ENCODE assay signal across 16 cellular contexts in the genomic region with DNA sequence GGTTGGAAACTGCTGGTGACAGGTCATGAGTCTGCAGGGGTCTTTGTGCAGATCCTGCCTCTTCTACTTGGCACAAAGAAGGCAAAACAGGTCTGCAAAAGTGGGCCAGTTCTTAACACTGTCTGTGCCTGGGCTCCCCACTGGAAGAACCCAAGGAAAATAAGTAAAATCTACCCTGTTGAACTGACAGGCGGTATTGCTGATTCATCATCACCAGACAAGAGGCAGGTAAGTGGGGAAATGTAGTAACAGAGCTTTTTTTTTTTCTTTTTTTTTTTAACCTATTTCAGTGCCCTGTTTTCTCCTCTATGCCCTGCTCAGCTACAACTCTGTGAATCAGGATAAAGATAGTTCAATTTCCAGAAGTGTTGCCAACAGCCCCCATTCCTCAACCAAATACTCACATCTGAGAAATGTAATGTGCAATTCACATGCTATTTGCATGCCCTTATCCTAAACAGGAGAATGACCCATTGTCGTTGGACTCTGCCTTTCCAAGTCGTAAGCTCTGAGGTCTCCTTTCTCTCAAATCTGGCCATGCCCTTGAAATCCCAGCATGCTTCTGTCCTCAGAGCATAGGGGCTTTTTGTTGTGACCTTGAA.
"Had no signal": no experiment of that assay in that cellular context is flagged by ENCODE, and none has a peak within 500 bp of the region (broad histone marks: within the 10 kb centered on the region; RNA-seq: fewer than 3 reads in every experiment).

No MANE protein-coding gene starts in this region.

- H3K27me3 ChIP-seq: cardiac muscle cell, hepatocyte, thyroid gland had no signal

- H3K79me2 ChIP-seq: hepatocyte had no signal

- H3K9me3 ChIP-seq: esophagus squamous epithelium, lower lobe of right lung, thyroid gland, uterus had no signal

- H3K4me2 ChIP-seq: hepatocyte had no signal

- H3K4me1 ChIP-seq: lower lobe of right lung, thyroid gland, uterus had no signal

- H2AFZ ChIP-seq: hepatocyte had no signal

- ATAC-seq: activated T-cell treated with anti-CD3 and anti-CD28 coated beads, Interleukin-2, amount 50 U/mL, for 72 hours; left colon; lower lobe of right lung; natural killer cell treated with Interleukin-12 subunit alpha and Interleukin-12 subunit beta and Interleukin-15 and Interleukin-18, amount 100 ng/mL, for 72 hours; T-helper 17 cell had no signal

- DNase-seq: activated CD4-positive, alpha-beta T cell treated with anti-CD3 and anti-CD28 coated beads, Interleukin-2, amount 50 U/mL, for 4 hours; activated gamma-delta T cell; activated T-cell treated with anti-CD3 and anti-CD28 coated beads, Interleukin-2, amount 50 U/mL, for 72 hours; effector CD8-positive, alpha-beta T cell; esophagus squamous epithelium; left colon; lower lobe of right lung; stimulated activated CD8-positive, alpha-beta memory T cell treated with anti-CD3 and anti-CD28 coated beads, Interleukin-4, amount 100 ng/mL, for 48 hours; stimulated activated naive CD4-positive, alpha-beta T cell treated with Interleukin-2 at 50 U/mL for 16 hours; T-helper 17 cell; thyroid gland; uterus; WERI-Rb-1 had no signal

- H3K36me3 ChIP-seq: cardiac muscle cell, esophagus squamous epithelium, lower lobe of right lung, thyroid gland, uterus, WERI-Rb-1 had no signal

- H3K4me3 ChIP-seq: cardiac muscle cell, esophagus squamous epithelium, hepatocyte, lower lobe of right lung, thyroid gland, uterus had no signal

- H3K27ac ChIP-seq: cardiac muscle cell, hepatocyte, lower lobe of right lung, thyroid gland, uterus, WERI-Rb-1 had no signal
